Comparison of ENCODE assay signal across 8 cellular contexts in the genomic region with DNA sequence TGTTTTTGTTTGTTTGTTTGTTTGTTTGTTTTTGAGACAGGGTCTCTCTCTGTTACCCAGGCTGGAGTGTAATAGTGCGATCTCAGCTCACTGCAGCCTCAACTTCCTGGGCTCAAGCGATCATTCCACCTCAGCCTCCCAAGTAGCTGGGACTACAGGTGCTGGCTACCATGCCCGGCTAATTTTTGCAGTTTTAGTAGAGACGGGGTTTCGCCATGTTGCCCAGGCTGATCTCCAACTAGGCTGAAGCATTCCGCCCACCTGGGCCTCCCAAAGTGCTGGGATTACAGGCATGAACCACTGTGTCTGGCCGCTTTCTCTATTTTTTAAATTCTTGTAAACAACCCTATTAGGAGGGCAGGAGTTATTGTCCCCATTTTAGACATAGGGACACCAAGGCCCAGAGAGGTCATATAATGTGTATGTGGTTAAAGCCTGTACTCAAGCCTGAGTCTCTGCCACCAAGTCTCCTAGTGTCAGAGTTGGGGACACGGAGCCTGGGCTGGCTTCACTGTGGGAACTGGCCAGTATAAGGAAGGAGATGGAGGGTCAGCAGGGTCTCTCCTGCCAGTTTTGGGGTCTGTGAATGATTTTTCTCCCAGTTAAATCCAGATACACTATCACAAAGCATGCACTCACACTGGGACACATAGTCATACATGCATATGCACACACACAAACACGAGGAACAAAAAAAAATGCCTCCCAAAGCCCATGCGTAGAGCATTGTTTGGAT. TPM values are rescaled to one million over a fixed set of nuclear protein-coding genes. Genes with fewer than 3 reads are reported as not detected.
DNase-seq lines count a peak whose midpoint lies in the region; FAIRE-seq and TF ChIP-seq lines count a peak whose summit lies in the region.

No MANE protein-coding gene starts in this region.

- peaks cover 29% of the 10 kb centered on the region for H3K36me3 Mint-ChIP-seq in activated CD4-positive, alpha-beta T cell treated with anti-CD3 and anti-CD28 coated beads, Interleukin-2, amount 10 ng/mL, durations not matched to agents 7 days and 5 days (ENCODE audit: low read depth)
- peaks cover 30% of the 10 kb centered on the region for H3K36me3 Mint-ChIP-seq in activated CD4-positive, alpha-beta memory T cell treated with anti-CD3 and anti-CD28 coated beads for 36 hours

- intact Hi-C loops in activated CD4-positive, alpha-beta memory T cell treated with anti-CD3 and anti-CD28 coated beads for 36 hours (cut with micrococcal nuclease): loop anchor here (1.0 to 2.0 kb wide), 2 partner anchors 27 to 964 kb away; partner anchors contain the start of gene FBXO11

- POLR2A ChIA-PET in activated CD4-positive, alpha-beta T cell treated with anti-CD3 and anti-CD28 coated beads, Interleukin-2, amount 10 ng/mL, durations not matched to agents 7 days and 5 days (lab: Charles Lee): interaction anchor here (1.2 kb wide), 1 partner anchor 36 kb away, joined by 3 read pairs; no protein-coding TSS in a partner anchor
- POLR2A ChIA-PET in activated CD4-positive, alpha-beta memory T cell treated with anti-CD3 and anti-CD28 coated beads for 36 hours (lab: Charles Lee): interaction anchor here (0.9 to 1.9 kb wide), 5 partner anchors 20 to 57 kb away, joined by 3 to 13 read pairs (median 3); partner anchors contain the start of gene MCFD2

- H3K9me3 ChIP-seq in hepatocyte (ENCODE audit: low read depth): no peaks in the 10 kb centered on the region
- H3K9me3 ChIP-seq in suprapubic skin: no peaks in the 10 kb centered on the region
- H3K9me3 ChIP-seq in small intestine (ENCODE audit: control insufficient read depth, low read depth): no peaks in the 10 kb centered on the region

- TF ChIP-seq POLR2A in suprapubic skin (IDR thresholded peaks at IDR 0.05): no peak

- H3K4me3 ChIP-seq in hepatocyte (peak overlapping the region; percentile 68), suprapubic skin (peak overlapping the region; percentile 93), small intestine (ENCODE audit: low read depth in 1 of 2, low read length in 2 of 2) (peak overlapping the region in 1 of 2 donors; percentile 98)

- H3K27ac Mint-ChIP-seq in activated CD4-positive, alpha-beta T cell treated with anti-CD3 and anti-CD28 coated beads, Interleukin-2, amount 10 ng/mL, durations not matched to agents 7 days and 5 days: peak overlapping the region; percentile 96
- peak overlapping the region; percentile 100 for H3K27ac Mint-ChIP-seq in activated CD4-positive, alpha-beta memory T cell treated with anti-CD3 and anti-CD28 coated beads for 36 hours

- no peak overlapping the region for H2AFZ ChIP-seq in hepatocyte

- no peaks in the 10 kb centered on the region for H3K36me3 ChIP-seq in hepatocyte (replicated peaks; ENCODE audit: insufficient read depth, low read depth)
- H3K36me3 ChIP-seq in suprapubic skin: peaks cover 4% of the 10 kb centered on the region
- H3K36me3 ChIP-seq in small intestine (ENCODE audit: control insufficient read depth in 2 of 2, insufficient read depth in 2 of 2, low read length in 2 of 2): no peaks in the 10 kb centered on the region

- H4K20me1 ChIP-seq in hepatocyte (ENCODE audit: insufficient read depth, poor library complexity, severe bottlenecking): no peaks in the 10 kb centered on the region

- TF ChIP-seq CTCF in hepatocyte (IDR thresholded peaks at IDR 0.05; ENCODE audit: poor library complexity) (no peak), suprapubic skin (IDR thresholded peaks at IDR 0.05) (no peak)

- no peak for TF ChIP-seq EP300 in suprapubic skin (IDR thresholded peaks at IDR 0.05)

- no peak for DNase-seq in activated CD4-positive, alpha-beta T cell treated with anti-CD3 and anti-CD28 coated beads, Interleukin-2, amount 10 ng/mL, durations not matched to agents 7 days and 5 days
- no peak for DNase-seq in activated CD4-positive, alpha-beta T cell treated with anti-CD3 and anti-CD28 coated beads for 1 hour
- peak; percentile 24 for DNase-seq in activated CD4-positive, alpha-beta memory T cell treated with anti-CD3 and anti-CD28 coated beads for 36 hours
- DNase-seq in hepatocyte (ENCODE audit: low spot score) (no peak), suprapubic skin (ENCODE audit: low spot score in 2 of 2) (no peak), DMS53 treated with DMSO at 0.1 percent for 48 hours (lab: John Stamatoyannopoulos, UW; ENCODE audit: unreplicated experiment) (no peak), small intestine (no peak), HuH-7.5 (ENCODE audit: low spot score) (no peak)

- peak overlapping the region; percentile 98 for H3K4me3 Mint-ChIP-seq in activated CD4-positive, alpha-beta T cell treated with anti-CD3 and anti-CD28 coated beads, Interleukin-2, amount 10 ng/mL, durations not matched to agents 7 days and 5 days
- H3K4me3 Mint-ChIP-seq in activated CD4-positive, alpha-beta memory T cell treated with anti-CD3 and anti-CD28 coated beads for 36 hours: peak overlapping the region; percentile 99

- no peaks in the 10 kb centered on the region for H3K27me3 Mint-ChIP-seq in activated CD4-positive, alpha-beta T cell treated with anti-CD3 and anti-CD28 coated beads, Interleukin-2, amount 10 ng/mL, durations not matched to agents 7 days and 5 days
- H3K27me3 Mint-ChIP-seq in activated CD4-positive, alpha-beta memory T cell treated with anti-CD3 and anti-CD28 coated beads for 36 hours: no peaks in the 10 kb centered on the region

- peaks cover 62% of the 10 kb centered on the region for H3K79me2 ChIP-seq in hepatocyte

- peaks cover 61% of the 10 kb centered on the region for H3K4me1 Mint-ChIP-seq in activated CD4-positive, alpha-beta T cell treated with anti-CD3 and anti-CD28 coated beads, Interleukin-2, amount 10 ng/mL, durations not matched to agents 7 days and 5 days
- H3K4me1 Mint-ChIP-seq in activated CD4-positive, alpha-beta memory T cell treated with anti-CD3 and anti-CD28 coated beads for 36 hours (ENCODE audit: low read depth): peaks cover 46% of the 10 kb centered on the region

- no peaks in the 10 kb centered on the region for H3K9me3 Mint-ChIP-seq in activated CD4-positive, alpha-beta T cell treated with anti-CD3 and anti-CD28 coated beads, Interleukin-2, amount 10 ng/mL, durations not matched to agents 7 days and 5 days
- H3K9me3 Mint-ChIP-seq in activated CD4-positive, alpha-beta memory T cell treated with anti-CD3 and anti-CD28 coated beads for 36 hours: no peaks in the 10 kb centered on the region

- CTCF ChIA-PET in activated CD4-positive, alpha-beta T cell treated with anti-CD3 and anti-CD28 coated beads, Interleukin-2, amount 10 ng/mL, durations not matched to agents 7 days and 5 days (lab: Charles Lee): interaction anchor here (0.9 to 1.2 kb wide), 2 partner anchors 12 to 42 kb away, joined by 3 read pairs; no protein-coding TSS in a partner anchor
- CTCF ChIA-PET in activated CD4-positive, alpha-beta memory T cell treated with anti-CD3 and anti-CD28 coated beads for 36 hours (lab: Charles Lee): interaction anchor here (0.8 to 1.3 kb wide), 4 partner anchors 19 to 840 kb away, joined by 3 to 4 read pairs (median 3); partner anchors contain the start of gene MSH6

- H3K9me2 ChIP-seq in hepatocyte (replicated peaks; ENCODE audit: insufficient read depth): no peaks in the 10 kb centered on the region

- no peaks in the 10 kb centered on the region for H3K27me3 ChIP-seq in hepatocyte
- H3K27me3 ChIP-seq in suprapubic skin: no peaks in the 10 kb centered on the region
- H3K27me3 ChIP-seq in small intestine (ENCODE audit: control insufficient read depth in 2 of 2, insufficient read depth in 2 of 2, low read length in 2 of 2): no peaks in the 10 kb centered on the region

- WGBS in hepatocyte (ENCODE audit: low lambda C conversion rate, missing lambda C conversion rate): 94% methylated on average over 10 of the region's 10 CpGs
- WGBS in suprapubic skin: 66% methylated on average over 10 of the region's 10 CpGs
- WGBS in small intestine, 3 donors: 72 to 84% (median 74%) methylated on average over 10 of the region's 10 CpGs

- H3K4me1 ChIP-seq in hepatocyte (ENCODE audit: insufficient read depth) (peaks cover 27% of the 10 kb centered on the region), suprapubic skin (peaks cover 38% of the 10 kb centered on the region), small intestine (ENCODE audit: control insufficient read depth in 2 of 2, insufficient read depth in 1 of 2, low read depth in 1 of 2, low read length in 1 of 2) (peaks cover 4 to 13% of the 10 kb centered on the region in 2 donors)

- H3K4me2 ChIP-seq in hepatocyte: peak overlapping the region; percentile 87

- H3K27ac ChIP-seq in hepatocyte: peak overlapping the region; percentile 78
- H3K27ac ChIP-seq in suprapubic skin: peak overlapping the region; percentile 96
- H3K27ac ChIP-seq in small intestine (ENCODE audit: low read depth in 1 of 2, low read length in 1 of 2): peak overlapping the region in 1 of 2 donors; percentile 57

- FAIRE-seq in small intestine (lab: Jason Lieb, UNC): no peak

RNA-seq across cellular contexts. Expression of gene TTC7A, which starts 2.0 kb away (rescaled TPM):
- total RNA-seq in activated CD4-positive, alpha-beta T cell treated with anti-CD3 and anti-CD28 coated beads, Interleukin-2, amount 10 ng/mL, durations not matched to agents 7 days and 5 days: 10 to 100 TPM; 61.2 to 61.5 TPM
- 10 to 100 TPM; 60.7 to 62.7 TPM for total RNA-seq in activated CD4-positive, alpha-beta memory T cell treated with anti-CD3 and anti-CD28 coated beads for 36 hours
- total RNA-seq in hepatocyte: 13.7 and 14.7 TPM in 2 replicates
- polyA plus RNA-seq in hepatocyte: 20.4 and 24.2 TPM in 2 replicates
- 10 to 100 TPM; 44.1 to 65.1 (median 48.3) TPM for total RNA-seq in suprapubic skin
- 10 to 100 TPM; 25.7 to 48.8 (median 39.2) TPM for polyA plus RNA-seq in small intestine

RNA-seq across cellular contexts. Expression of gene MCFD2, which starts 27.5 kb away (rescaled TPM):
- 10 to 100 TPM; 48.3 to 52.6 TPM for total RNA-seq in activated CD4-positive, alpha-beta T cell treated with anti-CD3 and anti-CD28 coated beads, Interleukin-2, amount 10 ng/mL, durations not matched to agents 7 days and 5 days
- total RNA-seq in activated CD4-positive, alpha-beta memory T cell treated with anti-CD3 and anti-CD28 coated beads for 36 hours: 10 to 100 TPM; 31.4 to 36.5 TPM
- 196 and 203 TPM in 2 replicates for total RNA-seq in hepatocyte
- 144 and 161 TPM in 2 replicates for polyA plus RNA-seq in hepatocyte
- 10 to 100 TPM; 40.5 to 42.4 (median 41.6) TPM for total RNA-seq in suprapubic skin
- 10 to 100 TPM; 20.8 to 45.0 (median 21.3) TPM for polyA plus RNA-seq in small intestine
